In the genomic region with DNA sequence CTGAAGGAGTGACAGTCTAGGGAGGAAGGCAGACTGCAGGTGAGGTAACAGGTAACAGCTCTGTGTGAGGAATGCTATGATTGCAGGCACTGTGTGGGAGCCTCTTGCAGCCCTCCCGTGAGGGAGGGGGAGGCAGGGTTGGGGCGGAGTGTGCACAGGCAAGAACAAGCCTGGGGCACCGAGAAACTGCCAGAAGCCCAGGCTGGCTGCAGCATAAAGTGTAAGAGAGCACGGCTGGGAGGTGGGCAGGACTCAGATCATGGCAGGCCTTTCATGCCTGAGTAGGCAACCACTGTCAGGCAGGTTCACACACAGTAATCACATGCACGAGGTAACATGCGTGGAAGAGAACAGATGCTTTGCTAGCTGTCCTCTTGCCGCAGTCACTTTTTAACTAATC, we compare ENCODE assay signal across 10 cellular contexts. TPM values are rescaled to one million over a fixed set of nuclear protein-coding genes. Genes with fewer than 3 reads are reported as not detected.
DNase-seq lines count a peak whose midpoint lies in the region; ATAC-seq, FAIRE-seq and TF ChIP-seq lines count a peak whose summit lies in the region.
"Had no signal": no experiment of that assay in that cellular context is flagged by ENCODE, and none has a peak within 500 bp of the region (broad histone marks: within the 10 kb centered on the region; RNA-seq: fewer than 3 reads in every experiment).

No MANE protein-coding gene starts in this region.

- H3K27me3 ChIP-seq in K562 (ENCODE audit: control insufficient read depth in 2 of 2, insufficient read depth in 2 of 2, low read length in 2 of 2): peaks cover 24 to 42% of the 10 kb centered on the region in 2 experiments

- H2AFZ ChIP-seq in K562 (ENCODE audit: low read depth, low read length): no peak overlapping the region

- H3K9me1 ChIP-seq in K562 (ENCODE audit: control insufficient read depth, insufficient read depth, low read length): no peaks in the 10 kb centered on the region

- H3K36me3 ChIP-seq in K562 (ENCODE audit: control insufficient read depth, insufficient read depth, low read length): no peaks in the 10 kb centered on the region

- CTCF ChIA-PET in K562 (lab: Yijun Ruan, JAX; ENCODE audit: low intra/inter-chr PET ratio): interaction anchor here (0.6 kb wide), 1 partner anchor 401 kb away, joined by 3 read pairs; no protein-coding TSS in a partner anchor

- WGBS in K562 (ENCODE audit: insufficient coverage, low coverage, missing lambda C conversion rate): under 1% methylated on average over 6 of the region's 7 CpGs

- H3K79me2 ChIP-seq in K562 (ENCODE audit: control insufficient read depth, insufficient read depth, low read length): no peaks in the 10 kb centered on the region

- H3K4me2 ChIP-seq in K562 (ENCODE audit: insufficient read depth, low read length): no peak overlapping the region

- H3K27ac ChIP-seq in K562 (ENCODE audit: extremely low read depth, low read depth, low read length): no peak overlapping the region

- H3K4me1 ChIP-seq in K562 (replicated peaks in 1 of 2; ENCODE audit: control insufficient read depth in 2 of 2, insufficient read depth in 2 of 2, low read length in 2 of 2): no peaks in the 10 kb centered on the region

- no TSS peak for BruUV-seq in K562 (replicated peaks; lab: Mats Ljungman, UMichigan)

- in situ Hi-C loops in K562 (cut with MboI): no loop called here

- POLR2A ChIA-PET in K562 (lab: Yijun Ruan, JAX): interaction anchor here (0.8 kb wide), 1 partner anchor 1001 kb away, joined by 3 read pairs; no protein-coding TSS in a partner anchor

- ATAC-seq in HG03520 (IDR thresholded peaks at IDR 0.05; ENCODE audit: unreplicated experiment) (peak; percentile 74), K562 (peak; percentile 35; the same call in 2 of the 3 replicates), HG03135 (IDR thresholded peaks at IDR 0.05; ENCODE audit: unreplicated experiment) (no peak), GM19023 (IDR thresholded peaks at IDR 0.05; ENCODE audit: unreplicated experiment) (no peak)

- TF ChIP-seq RAD21 in K562 (CRISPR knock-in tag; conservative IDR thresholded peaks at IDR 0.05 in 1 of 2, IDR thresholded peaks at IDR 0.05 in 1 of 2): no peak

- no peaks in the 10 kb centered on the region for H4K20me1 ChIP-seq in K562 (replicated peaks; ENCODE audit: control insufficient read depth, insufficient read depth, low read length)

- intact Hi-C loops in K562 (cut with micrococcal nuclease): no loop called here

- no peak overlapping the region for H3K4me3 ChIP-seq in K562

- TF ChIP-seq CTCF in K562 (IDR thresholded peaks at IDR 0.05 in 2 of 3, conservative IDR thresholded peaks at IDR 0.05 in 1 of 3; ENCODE audit: insufficient read depth in 2 of 3, low read depth in 1 of 3, low read length in 3 of 3): no peak

- DNase-seq in NCI-H1436 (lab: John Stamatoyannopoulos, UW) (peak; percentile 30), NCI-H1436 treated with DMSO at 0.1 percent for 48 hours (lab: John Stamatoyannopoulos, UW) (no peak), K562 (ENCODE audit: extremely low read depth in 1 of 4, low spot score in 3 of 4) (no peak), retina (peak; percentile 52)
- no peak for DNase-seq in stimulated activated CD8-positive, alpha-beta memory T cell treated with anti-CD3 and anti-CD28 coated beads, Interleukin-4, amount 100 ng/mL, for 48 hours

- H3K9ac ChIP-seq in K562 (ENCODE audit: insufficient read depth in 1 of 2, low read depth in 2 of 2, low read length in 2 of 2): no peak overlapping the region

- FAIRE-seq in K562 (lab: Jason Lieb, UNC): no peak

- TF ChIP-seq EP300 in K562 (IDR thresholded peaks at IDR 0.05; ENCODE audit: low read length): no peak

- H3K9me3 ChIP-seq in K562 (replicated peaks; ENCODE audit: control insufficient read depth, insufficient read depth, low read depth, low read length): no peaks in the 10 kb centered on the region

- no peak for TF ChIP-seq POLR2A in K562 (conservative IDR thresholded peaks at IDR 0.05)

TF ChIP-seq in K562, 482 proteins besides CTCF, POLR2A, EP300 and RAD21 (continues in another document):
- TF ChIP-seq, protein P1, sequence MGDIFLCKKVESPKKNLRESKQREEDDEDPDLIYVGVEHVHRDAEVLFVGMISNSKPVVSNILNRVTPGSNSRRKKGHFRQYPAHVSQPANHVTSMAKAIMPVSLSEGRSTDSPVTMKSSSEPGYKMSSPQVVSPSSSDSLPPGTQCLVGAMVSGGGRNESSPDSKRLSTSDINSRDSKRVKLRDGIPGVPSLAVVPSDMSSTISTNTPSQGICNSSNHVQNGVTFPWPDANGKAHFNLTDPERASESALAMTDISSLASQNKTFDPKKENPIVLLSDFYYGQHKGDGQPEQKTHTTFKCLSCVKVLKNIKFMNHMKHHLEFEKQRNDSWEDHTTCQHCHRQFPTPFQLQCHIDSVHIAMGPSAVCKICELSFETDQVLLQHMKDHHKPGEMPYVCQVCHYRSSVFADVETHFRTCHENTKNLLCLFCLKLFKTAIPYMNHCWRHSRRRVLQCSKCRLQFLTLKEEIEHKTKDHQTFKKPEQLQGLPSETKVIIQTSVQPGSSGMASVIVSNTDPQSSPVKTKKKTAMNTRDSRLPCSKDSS (IDR thresholded peaks at IDR 0.05; ENCODE audit: low read depth, partially characterized antibody): no peak
- TF ChIP-seq, protein P2, sequence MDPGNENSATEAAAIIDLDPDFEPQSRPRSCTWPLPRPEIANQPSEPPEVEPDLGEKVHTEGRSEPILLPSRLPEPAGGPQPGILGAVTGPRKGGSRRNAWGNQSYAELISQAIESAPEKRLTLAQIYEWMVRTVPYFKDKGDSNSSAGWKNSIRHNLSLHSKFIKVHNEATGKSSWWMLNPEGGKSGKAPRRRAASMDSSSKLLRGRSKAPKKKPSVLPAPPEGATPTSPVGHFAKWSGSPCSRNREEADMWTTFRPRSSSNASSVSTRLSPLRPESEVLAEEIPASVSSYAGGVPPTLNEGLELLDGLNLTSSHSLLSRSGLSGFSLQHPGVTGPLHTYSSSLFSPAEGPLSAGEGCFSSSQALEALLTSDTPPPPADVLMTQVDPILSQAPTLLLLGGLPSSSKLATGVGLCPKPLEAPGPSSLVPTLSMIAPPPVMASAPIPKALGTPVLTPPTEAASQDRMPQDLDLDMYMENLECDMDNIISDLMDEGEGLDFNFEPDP (CRISPR knock-in tag; IDR thresholded peaks at IDR 0.05): no peak

RNA-seq across cellular contexts. Expression of a gene that starts 11.3 kb away (rescaled TPM):
- total RNA-seq in K562 (2011; cell fraction: chromatin; rRNA removed; ENCODE audit: low replicate concordance): not detected in 2 replicates
- not detected in 2 replicates for total RNA-seq in K562 (2011; cell fraction: nucleolus; rRNA removed)
- not detected in 2 replicates for total RNA-seq in K562 (2011; cell fraction: nucleoplasm; rRNA removed)
- total RNA-seq in K562 (2014; rRNA removed) (not detected in 2 replicates), K562 (2014; rRNA removed; fragmentation: Illumina TruSeq; extraction: Trizol) (not detected in 2 replicates), K562 (2015; rRNA removed; fragmentation: Illumina TruSeq; extraction: Trizol) (not detected in 2 replicates), K562 (2021) (not detected in 2 replicates)
- polyA plus RNA-seq in K562 (2011; rRNA removed) (not detected in 2 replicates), K562 (2014; fragmentation: Illumina TruSeq; extraction: Trizol) (not detected in 2 replicates), K562 (2014; fragmentation: Nextera tagmentation; extraction: Ambion mirVana) (not detected), K562 (2014; rRNA removed) (not detected in 2 replicates)
- polyA plus RNA-seq in K562 (2011; cell fraction: cytosol; rRNA removed): not detected in 2 replicates
- not detected in 2 replicates for polyA plus RNA-seq in K562 (2011; cell fraction: nucleus; rRNA removed)
- polyA plus RNA-seq in K562 (2012): not detected in 2 replicates
- polyA minus RNA-seq in K562 (2011; rRNA and poly(A)+ RNA removed): not detected in 2 replicates
- not detected in 2 replicates for polyA minus RNA-seq in K562 (2011; cell fraction: cytosol; rRNA and poly(A)+ RNA removed)
- not detected in 2 replicates for polyA minus RNA-seq in K562 (2011; cell fraction: nucleus; rRNA and poly(A)+ RNA removed)
- total RNA-seq: NCI-H460, temporal lobe had no signal

RNA-seq across cellular contexts. Expression of a gene that starts 17.9 kb away (rescaled TPM):
- 0.16 TPM in 1 of 2 replicates, not detected in the other for total RNA-seq in K562 (2011; cell fraction: chromatin; rRNA removed; ENCODE audit: low replicate concordance)
- total RNA-seq in K562 (2011; cell fraction: nucleolus; rRNA removed): not detected in 2 replicates
- total RNA-seq in K562 (2011; cell fraction: nucleoplasm; rRNA removed): not detected in 2 replicates
- total RNA-seq in K562 (2014; rRNA removed) (not detected in 2 replicates), K562 (2014; rRNA removed; fragmentation: Illumina TruSeq; extraction: Trizol) (0.06 TPM in 1 of 2 replicates, not detected in the other), K562 (2015; rRNA removed; fragmentation: Illumina TruSeq; extraction: Trizol) (0.08 TPM in 1 of 2 replicates, not detected in the other), K562 (2021) (0.18 and 0.20 TPM in 2 replicates)
- polyA plus RNA-seq in K562 (2011; rRNA removed) (0.06 TPM in 1 of 2 replicates, not detected in the other), K562 (2014; fragmentation: Illumina TruSeq; extraction: Trizol) (0.09 TPM in 1 of 2 replicates, not detected in the other), K562 (2014; fragmentation: Nextera tagmentation; extraction: Ambion mirVana) (under 1 TPM; 0.04 to 0.13 TPM), K562 (2014; rRNA removed) (not detected in 2 replicates)
- polyA plus RNA-seq in K562 (2011; cell fraction: cytosol; rRNA removed): 0.06 TPM in 1 of 2 replicates, not detected in the other
- polyA plus RNA-seq in K562 (2011; cell fraction: nucleus; rRNA removed): 0.11 TPM in 1 of 2 replicates, not detected in the other
- polyA plus RNA-seq in K562 (2012): 0.05 and 0.12 TPM in 2 replicates
- polyA minus RNA-seq in K562 (2011; rRNA and poly(A)+ RNA removed): 0.25 TPM in 1 of 2 replicates, not detected in the other
- polyA minus RNA-seq in K562 (2011; cell fraction: cytosol; rRNA and poly(A)+ RNA removed): not detected in 2 replicates
- not detected in 2 replicates for polyA minus RNA-seq in K562 (2011; cell fraction: nucleus; rRNA and poly(A)+ RNA removed)
- total RNA-seq: NCI-H460 had no signal

RNA-seq across cellular contexts. Expression of a gene that starts 38.4 kb away (rescaled TPM):
- 0.21 TPM in 1 of 2 replicates, not detected in the other for total RNA-seq in K562 (2011; cell fraction: chromatin; rRNA removed; ENCODE audit: low replicate concordance)
- 0.17 TPM in 1 of 2 replicates, not detected in the other for total RNA-seq in K562 (2011; cell fraction: nucleolus; rRNA removed)
- not detected in 2 replicates for total RNA-seq in K562 (2011; cell fraction: nucleoplasm; rRNA removed)
- not detected in 2 replicates for total RNA-seq in K562 (2014; rRNA removed)
- total RNA-seq in K562 (2014; rRNA removed; fragmentation: Illumina TruSeq; extraction: Trizol): 0.07 TPM in 1 of 2 replicates, not detected in the other
- not detected in 2 replicates for total RNA-seq in K562 (2015; rRNA removed; fragmentation: Illumina TruSeq; extraction: Trizol)
- total RNA-seq in K562 (2021): not detected in 2 replicates
- polyA plus RNA-seq in K562 (2011; rRNA removed): 0.09 and 0.29 TPM in 2 replicates
- polyA plus RNA-seq in K562 (2011; cell fraction: cytosol; rRNA removed): 0.31 TPM in 1 of 2 replicates, not detected in the other
- 0.04 and 0.28 TPM in 2 replicates for polyA plus RNA-seq in K562 (2011; cell fraction: nucleus; rRNA removed)
- polyA plus RNA-seq in K562 (2012): 0.04 and 0.17 TPM in 2 replicates
- 0.12 TPM in 1 of 2 replicates, not detected in the other for polyA plus RNA-seq in K562 (2014; fragmentation: Illumina TruSeq; extraction: Trizol)
- polyA plus RNA-seq in K562 (2014; fragmentation: Nextera tagmentation; extraction: Ambion mirVana): under 1 TPM; 0.03 to 0.06 TPM
- not detected in 2 replicates for polyA plus RNA-seq in K562 (2014; rRNA removed)
- polyA minus RNA-seq in K562 (2011; rRNA and poly(A)+ RNA removed): 0.14 and 0.42 TPM in 2 replicates
- polyA minus RNA-seq in K562 (2011; cell fraction: cytosol; rRNA and poly(A)+ RNA removed): not detected in 2 replicates
- polyA minus RNA-seq in K562 (2011; cell fraction: nucleus; rRNA and poly(A)+ RNA removed): 0.13 TPM in 1 of 2 replicates, not detected in the other
- total RNA-seq: NCI-H460 had no signal

Comparison
In these comparisons a context has a peak if more than half of its experiments do, and no peak if none do; other contexts are left out.
1. DNase-seq: peak in NCI-H1436 (single experiment) and retina (single experiment); none in NCI-H1436 treated with DMSO at 0.1 percent for 48 hours (single experiment), K562 (0 of 4) and stimulated activated CD8-positive, alpha-beta memory T cell treated with anti-CD3 and anti-CD28 coated beads, Interleukin-4, amount 100 ng/mL, for 48 hours (single experiment).
2. ATAC-seq: peak in HG03520 (single experiment) and K562 (single experiment); none in HG03135 (single experiment) and GM19023 (single experiment).